24 cellular contexts compared by ENCODE assay signal in genomic region chr6:43283514-43283901, GRCh38. TPM values are rescaled to one million over a fixed set of nuclear protein-coding genes. Genes with fewer than 3 reads are reported as not detected.
A peak's percentile ranks its signal among the peaks of the same experiment; 100 is the strongest.
DNase-seq lines count a peak whose midpoint lies in the region; ATAC-seq, FAIRE-seq and TF ChIP-seq lines count a peak whose summit lies in the region.
"Had no signal": no experiment of that assay in that cellular context is flagged by ENCODE, and none has a peak within 500 bp of the region (broad histone marks: within the 10 kb centered on the region; RNA-seq: fewer than 3 reads in every experiment).

No MANE protein-coding gene starts in this region.

- TF ChIP-seq POLR2A in breast epithelium (IDR thresholded peaks at IDR 0.05) (no peak), K562 (conservative IDR thresholded peaks at IDR 0.05) (no peak)

- H3K9me1 ChIP-seq in K562 (ENCODE audit: control insufficient read depth, insufficient read depth, low read length), result no peaks in the 10 kb centered on the region

- peaks cover 3% of the 10 kb centered on the region for H3K36me3 Mint-ChIP-seq in MCF 10A (ENCODE audit: insufficient read depth, unreplicated experiment)
- H3K36me3 Mint-ChIP-seq: CD14-positive monocyte; CD4-positive, alpha-beta memory T cell had no signal

- no peak for TF ChIP-seq RAD21 in K562 (CRISPR knock-in tag; conservative IDR thresholded peaks at IDR 0.05 in 1 of 2, IDR thresholded peaks at IDR 0.05 in 1 of 2)

- TF ChIP-seq CTCF in breast epithelium (IDR thresholded peaks at IDR 0.05) (no peak), MCF 10A (IDR thresholded peaks at IDR 0.05; ENCODE audit: unreplicated experiment) (no peak), GM20000 (IDR thresholded peaks at IDR 0.05; ENCODE audit: extremely low read depth, missing control alignments) (no peak), K562 (IDR thresholded peaks at IDR 0.05 in 2 of 3, conservative IDR thresholded peaks at IDR 0.05 in 1 of 3; ENCODE audit: insufficient read depth in 2 of 3, low read depth in 1 of 3, low read length in 3 of 3) (no peak), osteoblast (IDR thresholded peaks at IDR 0.05; ENCODE audit: extremely low read depth, low read depth, low read length) (no peak)

- CTCF ChIA-PET in MCF 10A (lab: Yijun Ruan, JAX) (no interaction called here), K562 (lab: Yijun Ruan, JAX; ENCODE audit: low intra/inter-chr PET ratio) (interaction anchor here (0.6 kb wide), 1 partner anchor 49 kb away, joined by 3 read pairs; no protein-coding TSS in a partner anchor)

- FAIRE-seq in K562 (lab: Jason Lieb, UNC), result no peak
- FAIRE-seq: A549, GM12878, H54, HTR-8/SVneo had no signal

- H3K9me3 ChIP-seq in breast epithelium, result no peaks in the 10 kb centered on the region
- H3K9me3 ChIP-seq in K562 (replicated peaks; ENCODE audit: control insufficient read depth, insufficient read depth, low read depth, low read length), result no peaks in the 10 kb centered on the region
- H3K9me3 ChIP-seq in osteoblast (ENCODE audit: low read depth, low read length), result no peaks in the 10 kb centered on the region
- H3K9me3 ChIP-seq: A549 had no signal

- no peak overlapping the region for H3K4me3 Mint-ChIP-seq in MCF 10A (ENCODE audit: unreplicated experiment)
- H3K4me3 Mint-ChIP-seq: CD4-positive, alpha-beta memory T cell; GM23338; HFFc6 had no signal

- peaks cover 40% of the 10 kb centered on the region for H3K27me3 Mint-ChIP-seq in MCF 10A (ENCODE audit: insufficient read depth, unreplicated experiment)

- POLR2A ChIA-PET in MCF 10A (lab: Yijun Ruan, JAX), result no interaction called here
- POLR2A ChIA-PET in K562 (lab: Yijun Ruan, JAX), result no interaction called here

- H3K27ac ChIP-seq in breast epithelium (no peak overlapping the region), K562 (ENCODE audit: extremely low read depth, low read depth, low read length) (no peak overlapping the region), osteoblast (ENCODE audit: low read depth, low read length) (no peak overlapping the region)
- H3K27ac ChIP-seq: 22Rv1, A549 had no signal

- DNase-seq in breast epithelium (ENCODE audit: low spot score in 2 of 2), result no peak
- DNase-seq in MCF 10A (ENCODE audit: unreplicated experiment), result no peak
- DNase-seq in GM20000 (ENCODE audit: low spot score), result peak; percentile 23
- DNase-seq in K562 (ENCODE audit: extremely low read depth in 1 of 4, low spot score in 3 of 4), result no peak
- peak; percentile 41 for DNase-seq in osteoblast (ENCODE audit: insufficient read length, low spot score, missing footprints)
- DNase-seq: AML-193; CD4-positive, alpha-beta memory T cell; DMS153; DMS79 treated with DMSO at 0.1 percent for 48 hours; EL; HFFc6; IMR-90 had no signal

- H4K20me1 ChIP-seq in K562 (replicated peaks; ENCODE audit: control insufficient read depth, insufficient read depth, low read length) (0 out of 2 replicates have a peak, but pooled peaks cover 4% of the 10 kb centered on the region), osteoblast (ENCODE audit: insufficient read depth, low read length) (no peaks in the 10 kb centered on the region)

- H3K4me1 ChIP-seq in breast epithelium (no peaks in the 10 kb centered on the region), K562 (replicated peaks in 1 of 2; ENCODE audit: control insufficient read depth in 2 of 2, insufficient read depth in 2 of 2, low read length in 2 of 2) (peaks cover 0 to 24% of the 10 kb centered on the region in 2 experiments; a peak in 2 of 5 replicates), osteoblast (ENCODE audit: insufficient read depth, low read length) (peaks cover 11% of the 10 kb centered on the region)

- in situ Hi-C loops in K562 (cut with MboI), result no loop called here

- H3K4me3 ChIP-seq in breast epithelium, result peak overlapping the region in 2 of 3 donors; percentile 35 to 43
- H3K4me3 ChIP-seq in K562, result no peak overlapping the region
- H3K4me3 ChIP-seq in osteoblast (ENCODE audit: insufficient read depth, low read length), result no peak overlapping the region
- H3K4me3 ChIP-seq: A549, GM12878, GM23338 had no signal

- ATAC-seq in K562, result no peak
- no peak for ATAC-seq in HG02610 (IDR thresholded peaks at IDR 0.05; ENCODE audit: unreplicated experiment)
- no peak for ATAC-seq in GM19395 (IDR thresholded peaks at IDR 0.05; ENCODE audit: unreplicated experiment)
- ATAC-seq: A549, GM12878, GM23338, HCT116 had no signal

- H2AFZ ChIP-seq in K562 (ENCODE audit: low read depth, low read length) (no peak overlapping the region), osteoblast (ENCODE audit: low read length) (no peak overlapping the region)
- H2AFZ ChIP-seq: GM23338 had no signal

- no peak overlapping the region for H3K9ac ChIP-seq in K562 (ENCODE audit: insufficient read depth in 1 of 2, low read depth in 2 of 2, low read length in 2 of 2)

- no peak for TF ChIP-seq EP300 in K562 (IDR thresholded peaks at IDR 0.05; ENCODE audit: low read length)

- H3K36me3 ChIP-seq in breast epithelium (no peaks in the 10 kb centered on the region), K562 (ENCODE audit: control insufficient read depth, insufficient read depth, low read length) (no peaks in the 10 kb centered on the region), osteoblast (ENCODE audit: insufficient read depth, low read length) (no peaks in the 10 kb centered on the region)

- intact Hi-C loops in breast epithelium (cut with DNase I; ENCODE audit: low total_unique reads), result no loop called here
- intact Hi-C loops in MCF 10A (cut with micrococcal nuclease), result no loop called here
- intact Hi-C loops in K562 (cut with micrococcal nuclease), result no loop called here

- H3K4me2 ChIP-seq in K562 (ENCODE audit: insufficient read depth, low read length) (no peak overlapping the region), osteoblast (ENCODE audit: insufficient read depth, low read length) (no peak overlapping the region)
- H3K4me2 ChIP-seq: A549, GM23338 had no signal

- H3K4me1 Mint-ChIP-seq in MCF 10A (ENCODE audit: insufficient read depth, unreplicated experiment), result peaks cover 3% of the 10 kb centered on the region

- 7% methylated on average over 18 of the region's 18 CpGs for WGBS in K562 (ENCODE audit: insufficient coverage, low coverage, missing lambda C conversion rate)

- no peaks in the 10 kb centered on the region for H3K79me2 ChIP-seq in K562 (ENCODE audit: control insufficient read depth, insufficient read depth, low read length)
- H3K79me2 ChIP-seq in osteoblast (ENCODE audit: insufficient read depth, low read length), result no peaks in the 10 kb centered on the region

- H3K27me3 ChIP-seq in breast epithelium (peaks cover 0 to 44% of the 10 kb centered on the region in 2 donors), K562 (ENCODE audit: control insufficient read depth in 2 of 2, insufficient read depth in 2 of 2, low read length in 2 of 2) (peaks cover 43 to 89% of the 10 kb centered on the region in 2 experiments), osteoblast (ENCODE audit: insufficient read depth, low read length) (peaks cover 5% of the 10 kb centered on the region)

- no peak overlapping the region for H3K27ac Mint-ChIP-seq in MCF 10A (ENCODE audit: low read depth, unreplicated experiment)
- H3K27ac Mint-ChIP-seq: CD14-positive monocyte; CD4-positive, alpha-beta memory T cell; GM23338; HFFc6 had no signal

- no peaks in the 10 kb centered on the region for H3K9me3 Mint-ChIP-seq in MCF 10A (ENCODE audit: unreplicated experiment)
- H3K9me3 Mint-ChIP-seq: CD4-positive, alpha-beta memory T cell; GM23338; HFFc6 had no signal

- BruUV-seq in MCF 10A (replicated peaks; lab: Mats Ljungman, UMichigan) (no TSS peak), K562 (replicated peaks; lab: Mats Ljungman, UMichigan) (no TSS peak)

RNA-seq across cellular contexts. Expression of gene SLC22A7, which starts 14.6 kb away (rescaled TPM):
- total RNA-seq in breast epithelium (not detected), MCF 10A (2022) (not detected in 2 replicates), K562 (2014; rRNA removed) (not detected in 2 replicates), K562 (2014; rRNA removed; fragmentation: Illumina TruSeq; extraction: Trizol) (not detected in 2 replicates), K562 (2015; rRNA removed; fragmentation: Illumina TruSeq; extraction: Trizol) (not detected in 2 replicates), K562 (2021) (not detected in 2 replicates), osteoblast (not detected in 2 replicates)
- not detected in 2 replicates for total RNA-seq in K562 (2011; cell fraction: chromatin; rRNA removed; ENCODE audit: low replicate concordance)
- total RNA-seq in K562 (2011; cell fraction: nucleolus; rRNA removed), result not detected in 2 replicates
- not detected in 2 replicates for total RNA-seq in K562 (2011; cell fraction: nucleoplasm; rRNA removed)
- polyA plus RNA-seq in K562 (2011; rRNA removed) (not detected in 2 replicates), K562 (2014; fragmentation: Illumina TruSeq; extraction: Trizol) (not detected in 2 replicates), K562 (2014; fragmentation: Nextera tagmentation; extraction: Ambion mirVana) (not detected), K562 (2014; rRNA removed) (not detected in 2 replicates)
- polyA plus RNA-seq in K562 (2011; cell fraction: cytosol; rRNA removed), result not detected in 2 replicates
- not detected in 2 replicates for polyA plus RNA-seq in K562 (2011; cell fraction: nucleus; rRNA removed)
- not detected in 2 replicates for polyA plus RNA-seq in K562 (2012)
- polyA minus RNA-seq in K562 (2011; rRNA and poly(A)+ RNA removed), result not detected in 2 replicates
- not detected in 2 replicates for polyA minus RNA-seq in K562 (2011; cell fraction: cytosol; rRNA and poly(A)+ RNA removed)
- not detected in 2 replicates for polyA minus RNA-seq in K562 (2011; cell fraction: nucleus; rRNA and poly(A)+ RNA removed)
- total RNA-seq: CD4-positive, alpha-beta memory T cell; G401; GM23338; HFFc6; IMR-90 had no signal
- polyA plus RNA-seq: A549; BJ; CD14-positive monocyte; CD4-positive, alpha-beta memory T cell; IMR-90 had no signal

RNA-seq across cellular contexts. Expression of gene CRIP3, which starts 25.1 kb away (rescaled TPM):
- total RNA-seq in breast epithelium (1 to 10 TPM; 1.6 to 2.1 (median 1.9) TPM), MCF 10A (2022) (not detected in 2 replicates), K562 (2014; rRNA removed) (0.86 and 1.0 TPM in 2 replicates), K562 (2014; rRNA removed; fragmentation: Illumina TruSeq; extraction: Trizol) (0.87 and 0.99 TPM in 2 replicates), K562 (2015; rRNA removed; fragmentation: Illumina TruSeq; extraction: Trizol) (0.36 TPM in 1 of 2 replicates, not detected in the other), K562 (2021) (0.82 and 0.89 TPM in 2 replicates), osteoblast (0.59 TPM in 1 of 2 replicates, not detected in the other)
- total RNA-seq in K562 (2011; cell fraction: chromatin; rRNA removed; ENCODE audit: low replicate concordance), result 6.4 and 11.3 TPM in 2 replicates
- total RNA-seq in K562 (2011; cell fraction: nucleolus; rRNA removed), result 7.6 and 7.8 TPM in 2 replicates
- 7.9 and 8.0 TPM in 2 replicates for total RNA-seq in K562 (2011; cell fraction: nucleoplasm; rRNA removed)
- polyA plus RNA-seq in K562 (2011; rRNA removed) (1.2 and 2.7 TPM in 2 replicates), K562 (2014; fragmentation: Illumina TruSeq; extraction: Trizol) (0.86 and 2.1 TPM in 2 replicates), K562 (2014; fragmentation: Nextera tagmentation; extraction: Ambion mirVana) (under 1 TPM; 0.72 to 0.99 TPM), K562 (2014; rRNA removed) (1.3 and 3.6 TPM in 2 replicates)
- 1.4 and 1.6 TPM in 2 replicates for polyA plus RNA-seq in K562 (2011; cell fraction: cytosol; rRNA removed)
- polyA plus RNA-seq in K562 (2011; cell fraction: nucleus; rRNA removed), result 9.4 and 9.7 TPM in 2 replicates
- polyA plus RNA-seq in K562 (2012), result 0.31 and 0.75 TPM in 2 replicates
- 0.57 and 0.60 TPM in 2 replicates for polyA minus RNA-seq in K562 (2011; rRNA and poly(A)+ RNA removed)
- polyA minus RNA-seq in K562 (2011; cell fraction: cytosol; rRNA and poly(A)+ RNA removed), result not detected in 2 replicates
- polyA minus RNA-seq in K562 (2011; cell fraction: nucleus; rRNA and poly(A)+ RNA removed), result 2.0 and 3.6 TPM in 2 replicates
- total RNA-seq: G401, HFFc6, IMR-90 had no signal
- polyA plus RNA-seq: BJ; CD4-positive, alpha-beta memory T cell; IMR-90 had no signal

RNA-seq across cellular contexts. Expression of gene TTBK1, which starts 40.2 kb away (rescaled TPM):
- total RNA-seq in breast epithelium (under 1 TPM in 1 of 3 donors, not detected in 2; under 0.01 TPM), MCF 10A (2022) (not detected in 2 replicates), K562 (2014; rRNA removed) (not detected in 2 replicates), K562 (2014; rRNA removed; fragmentation: Illumina TruSeq; extraction: Trizol) (not detected in 2 replicates), K562 (2015; rRNA removed; fragmentation: Illumina TruSeq; extraction: Trizol) (not detected in 2 replicates), K562 (2021) (not detected in 2 replicates), osteoblast (under 0.01 TPM in 1 of 2 replicates, not detected in the other)
- total RNA-seq in K562 (2011; cell fraction: chromatin; rRNA removed; ENCODE audit: low replicate concordance), result 0.07 TPM in 1 of 2 replicates, not detected in the other
- total RNA-seq in K562 (2011; cell fraction: nucleolus; rRNA removed), result under 0.01 TPM in 1 of 2 replicates, not detected in the other
- 0.07 TPM in 1 of 2 replicates, not detected in the other for total RNA-seq in K562 (2011; cell fraction: nucleoplasm; rRNA removed)
- polyA plus RNA-seq in K562 (2011; rRNA removed) (not detected in 2 replicates), K562 (2014; fragmentation: Illumina TruSeq; extraction: Trizol) (not detected in 2 replicates), K562 (2014; fragmentation: Nextera tagmentation; extraction: Ambion mirVana) (not detected), K562 (2014; rRNA removed) (not detected in 2 replicates)
- not detected in 2 replicates for polyA plus RNA-seq in K562 (2011; cell fraction: cytosol; rRNA removed)
- polyA plus RNA-seq in K562 (2011; cell fraction: nucleus; rRNA removed), result not detected in 2 replicates
- 0.01 TPM in 1 of 2 replicates, not detected in the other for polyA plus RNA-seq in K562 (2012)
- polyA minus RNA-seq in K562 (2011; rRNA and poly(A)+ RNA removed), result not detected in 2 replicates
- polyA minus RNA-seq in K562 (2011; cell fraction: cytosol; rRNA and poly(A)+ RNA removed), result not detected in 2 replicates
- polyA minus RNA-seq in K562 (2011; cell fraction: nucleus; rRNA and poly(A)+ RNA removed), result under 0.01 TPM in 1 of 2 replicates, not detected in the other
- total RNA-seq: G401, GM12878, HFFc6, IMR-90 had no signal
- polyA plus RNA-seq: BJ; CD14-positive monocyte; CD4-positive, alpha-beta memory T cell had no signal

RNA-seq across cellular contexts. Expression of gene DNPH1, which starts 54.2 kb away (rescaled TPM):
- total RNA-seq in breast epithelium (10 to 100 TPM; 46.5 to 61.1 (median 53.7) TPM), MCF 10A (2022) (52.5 and 91.0 TPM in 2 replicates), K562 (2014; rRNA removed) (237 and 302 TPM in 2 replicates), K562 (2014; rRNA removed; fragmentation: Illumina TruSeq; extraction: Trizol) (25.7 and 32.4 TPM in 2 replicates), K562 (2015; rRNA removed; fragmentation: Illumina TruSeq; extraction: Trizol) (67.7 and 68.7 TPM in 2 replicates), K562 (2021) (127 and 140 TPM in 2 replicates), osteoblast (32.9 and 33.3 TPM in 2 replicates)
- 41.0 and 115 TPM in 2 replicates for total RNA-seq in K562 (2011; cell fraction: chromatin; rRNA removed; ENCODE audit: low replicate concordance)
- total RNA-seq in K562 (2011; cell fraction: nucleolus; rRNA removed), result 111 and 120 TPM in 2 replicates
- total RNA-seq in K562 (2011; cell fraction: nucleoplasm; rRNA removed), result 76.8 and 84.6 TPM in 2 replicates
- polyA plus RNA-seq in K562 (2011; rRNA removed) (136 and 161 TPM in 2 replicates), K562 (2014; fragmentation: Illumina TruSeq; extraction: Trizol) (48.8 and 72.3 TPM in 2 replicates), K562 (2014; fragmentation: Nextera tagmentation; extraction: Ambion mirVana) (10 to 100 TPM in 1 of 2 experiments, 1 to 10 TPM in 1; 7.3 to 13.9 TPM), K562 (2014; rRNA removed) (300 and 346 TPM in 2 replicates)
- polyA plus RNA-seq in K562 (2011; cell fraction: cytosol; rRNA removed), result 293 and 491 TPM in 2 replicates
- polyA plus RNA-seq in K562 (2011; cell fraction: nucleus; rRNA removed), result 149 and 187 TPM in 2 replicates
- 197 and 211 TPM in 2 replicates for polyA plus RNA-seq in K562 (2012)
- polyA minus RNA-seq in K562 (2011; rRNA and poly(A)+ RNA removed), result 23.2 and 30.5 TPM in 2 replicates
- 26.2 and 27.7 TPM in 2 replicates for polyA minus RNA-seq in K562 (2011; cell fraction: cytosol; rRNA and poly(A)+ RNA removed)
- 26.3 and 34.4 TPM in 2 replicates for polyA minus RNA-seq in K562 (2011; cell fraction: nucleus; rRNA and poly(A)+ RNA removed)

Comparison
In these comparisons a context has a peak if more than half of its experiments do, and no peak if none do; other contexts are left out.
1. DNase-seq: peak in GM20000 (single experiment) and osteoblast (single experiment); none in breast epithelium (0 of 2), MCF 10A (single experiment) and K562 (0 of 4).
2. H3K4me3 ChIP-seq: peak in breast epithelium (2 of 3); none in K562 (single experiment) and osteoblast (single experiment).